ENCODE assay signal across 22 cellular contexts in genomic region chr1:22978299-22978698, GRCh38. TPM values are rescaled to one million over a fixed set of nuclear protein-coding genes. Genes with fewer than 3 reads are reported as not detected.
DNase-seq lines count a peak whose midpoint lies in the region; ATAC-seq and TF ChIP-seq lines count a peak whose summit lies in the region.
"Had no signal": no experiment of that assay in that cellular context is flagged by ENCODE, and none has a peak within 500 bp of the region (broad histone marks: within the 10 kb centered on the region; RNA-seq: fewer than 3 reads in every experiment).

No MANE protein-coding gene starts in this region.

- no peaks in the 10 kb centered on the region for H3K36me3 Mint-ChIP-seq in activated naive CD8-positive, alpha-beta T cell treated with anti-CD3 and anti-CD28 coated beads for 36 hours
- H3K36me3 Mint-ChIP-seq: CD14-positive monocyte had no signal

- no peak overlapping the region for H3K27ac ChIP-seq in HCT116 (ENCODE audit: low read depth, low read length)
- H3K27ac ChIP-seq: left lung, parathyroid adenoma, SK-N-MC had no signal

- no peak overlapping the region for H3K4me3 Mint-ChIP-seq in activated naive CD8-positive, alpha-beta T cell treated with anti-CD3 and anti-CD28 coated beads for 36 hours
- H3K4me3 Mint-ChIP-seq: CD14-positive monocyte had no signal

- H2AFZ ChIP-seq in HCT116 (ENCODE audit: low read depth, low read length, poor library complexity, severe bottlenecking), result no peak overlapping the region
- H2AFZ ChIP-seq: parathyroid adenoma had no signal

- no peak overlapping the region for H3K9ac ChIP-seq in HCT116 (ENCODE audit: low read length)
- H3K9ac ChIP-seq: parathyroid adenoma had no signal

- no peak for TF ChIP-seq POLR2A in HCT116 (IDR thresholded peaks at IDR 0.05; ENCODE audit: borderline replicate concordance, extremely low read depth, insufficient read depth, insufficient read length)

- H3K9me3 ChIP-seq in HCT116 (ENCODE audit: control insufficient read depth in 1 of 2, insufficient read depth in 1 of 2, low read depth in 1 of 2, low read length in 2 of 2), result no peaks in the 10 kb centered on the region
- H3K9me3 ChIP-seq: left lung had no signal

- no peaks in the 10 kb centered on the region for H3K9me2 ChIP-seq in HCT116 (ENCODE audit: insufficient read depth)

- H3K4me3 ChIP-seq in HCT116 (replicated peaks in 1 of 2; ENCODE audit: low read depth in 1 of 2, low read length in 2 of 2) (no peak overlapping the region), epithelial cell of proximal tubule (ENCODE audit: low read depth, low read length) (no peak overlapping the region)
- H3K4me3 ChIP-seq: left lung, SK-N-MC had no signal

- no peaks in the 10 kb centered on the region for H3K27me3 ChIP-seq in HCT116 (ENCODE audit: insufficient read depth, low read length)

- ATAC-seq in HCT116 (no peak), GM21723 (IDR thresholded peaks at IDR 0.05; ENCODE audit: unreplicated experiment) (no peak)
- ATAC-seq: left lung had no signal

- H3K79me2 ChIP-seq in HCT116 (ENCODE audit: insufficient read depth, low read length), result no peaks in the 10 kb centered on the region
- H3K79me2 ChIP-seq: parathyroid adenoma had no signal

- intact Hi-C loops in HCT116 (cut with micrococcal nuclease), result loop anchor here (5.0 to 10.0 kb wide), 2 partner anchors 294 to 427 kb away; no protein-coding TSS in a partner anchor

- peaks cover 31% of the 10 kb centered on the region for H3K27me3 Mint-ChIP-seq in activated naive CD8-positive, alpha-beta T cell treated with anti-CD3 and anti-CD28 coated beads for 36 hours

- RAD21 ChIA-PET in HCT116 (lab: Charles Lee; ENCODE audit: low non-redundant PET in 1 of 2, low total read pairs in 2 of 2, uncharacterized antibody in 2 of 2, unreplicated experiment in 2 of 2), result no interaction called here

- H3K36me3 ChIP-seq in HCT116 (ENCODE audit: control insufficient read depth in 1 of 2, insufficient read depth in 2 of 2, low read length in 2 of 2), result no peaks in the 10 kb centered on the region
- H3K36me3 ChIP-seq: left lung had no signal

- CTCF ChIA-PET in HCT116 (lab: Charles Lee), result interaction anchor here (0.6 to 1.4 kb wide), 3 partner anchors 124 to 562 kb away, joined by 3 to 11 read pairs (median 4); no protein-coding TSS in a partner anchor

- peak overlapping the region; percentile 11; the same call in 1 of the 2 replicates for H3K4me2 ChIP-seq in HCT116 (ENCODE audit: low read length)

- peaks cover 4 to 22% of the 10 kb centered on the region in 2 experiments; a peak in 2 of 4 replicates for H3K4me1 ChIP-seq in HCT116 (ENCODE audit: control insufficient read depth in 1 of 2, insufficient read depth in 2 of 2, low read length in 2 of 2)
- H3K4me1 ChIP-seq: left lung, parathyroid adenoma had no signal

- TF ChIP-seq CTCF in HCT116 (IDR thresholded peaks at IDR 0.05 in 2 of 3, conservative IDR thresholded peaks at IDR 0.05 in 1 of 3; ENCODE audit: borderline replicate concordance in 1 of 3, insufficient read depth in 1 of 3, low read depth in 2 of 3, low read length in 2 of 3) (no peak), epithelial cell of proximal tubule (conservative IDR thresholded peaks at IDR 0.05; ENCODE audit: low read depth, low read length) (no peak)

- POLR2A ChIA-PET in HCT116 (lab: Charles Lee), result no interaction called here

- BruUV-seq in HCT116 (replicated peaks; lab: Mats Ljungman, UMichigan), result no TSS peak

- H4K20me1 ChIP-seq in HCT116 (ENCODE audit: insufficient read depth), result no peaks in the 10 kb centered on the region

- H3K9me3 Mint-ChIP-seq in activated naive CD8-positive, alpha-beta T cell treated with anti-CD3 and anti-CD28 coated beads for 36 hours, result no peaks in the 10 kb centered on the region

- TF ChIP-seq RAD21 in HCT116 (IDR thresholded peaks at IDR 0.05; ENCODE audit: low read depth), result no peak

- DNase-seq in HCT116 (ENCODE audit: low read depth, low spot score) (no peak), RKO (ENCODE audit: low spot score) (peak; percentile 52), epithelial cell of proximal tubule (ENCODE audit: low read depth) (peak; percentile 19), stromal cell of bone marrow (ENCODE audit: low read depth) (peak; percentile 21)
- no peak for DNase-seq in activated naive CD8-positive, alpha-beta T cell treated with anti-CD3 and anti-CD28 coated beads for 36 hours
- no peak for DNase-seq in stimulated activated CD4-positive, alpha-beta T cell treated with anti-CD3 and anti-CD28 coated beads, Interleukin-12 subunit alpha, Interleukin-12 subunit beta, amount 100 ng/mL, for 4 hours
- DNase-seq: activated gamma-delta T cell treated with Interleukin-2 at 50 U/mL for 16 hours, aorta, cortex of kidney, DND-41, erythroblast, hippocampal formation, Kasumi-1, left lung, NCI-H1436 treated with DMSO at 0.1 percent for 48 hours, NCI-H524 had no signal

- H3K27ac Mint-ChIP-seq in activated naive CD8-positive, alpha-beta T cell treated with anti-CD3 and anti-CD28 coated beads for 36 hours, result no peak overlapping the region

- H3K4me1 Mint-ChIP-seq in activated naive CD8-positive, alpha-beta T cell treated with anti-CD3 and anti-CD28 coated beads for 36 hours, result no peaks in the 10 kb centered on the region

TF ChIP-seq in HCT116, 20 proteins besides CTCF, POLR2A, EP300 and RAD21:
- TF ChIP-seq FOSL1 (IDR thresholded peaks at IDR 0.05; ENCODE audit: low read depth) (0 out of 2 replicates have a peak, but pooled peaks have one; percentile 20), SP1 (IDR thresholded peaks at IDR 0.05; ENCODE audit: low read depth) (no peak)

RNA-seq across cellular contexts. Expression of gene LACTBL1, which starts 5.6 kb away (rescaled TPM):
- total RNA-seq in HCT116 (2021; ENCODE audit: unreplicated experiment), result not detected
- not detected in 2 replicates for polyA plus RNA-seq in HCT116 (2012)
- not detected in 2 replicates for total RNA-seq in epithelial cell of proximal tubule
- not detected for total RNA-seq in activated naive CD8-positive, alpha-beta T cell treated with anti-CD3 and anti-CD28 coated beads for 36 hours
- total RNA-seq: aorta, left lung, skeletal muscle tissue had no signal
- polyA plus RNA-seq: aorta, CD14-positive monocyte, thymus had no signal

RNA-seq across cellular contexts. Expression of gene TEX46, which starts 37.4 kb away (rescaled TPM):
- total RNA-seq in HCT116 (2021; ENCODE audit: unreplicated experiment), result 1.0 TPM
- 0.34 TPM in 1 of 2 replicates, not detected in the other for polyA plus RNA-seq in HCT116 (2012)
- not detected in 2 replicates for total RNA-seq in epithelial cell of proximal tubule
- not detected for total RNA-seq in activated naive CD8-positive, alpha-beta T cell treated with anti-CD3 and anti-CD28 coated beads for 36 hours
- total RNA-seq: aorta, left lung, skeletal muscle tissue had no signal
- polyA plus RNA-seq: aorta, CD14-positive monocyte had no signal

RNA-seq across cellular contexts. Expression of gene KDM1A, which starts 41.0 kb away (rescaled TPM):
- total RNA-seq in HCT116 (2021; ENCODE audit: unreplicated experiment) (162 TPM), epithelial cell of proximal tubule (110 and 136 TPM in 2 replicates)
- 87.6 and 117 TPM in 2 replicates for polyA plus RNA-seq in HCT116 (2012)
- 10 to 100 TPM; 79.1 to 81.6 TPM for total RNA-seq in activated naive CD8-positive, alpha-beta T cell treated with anti-CD3 and anti-CD28 coated beads for 36 hours

Comparison
In these comparisons a context has a peak if more than half of its experiments do, and no peak if none do; other contexts are left out.
1. DNase-seq: peak in RKO (single experiment), epithelial cell of proximal tubule (single experiment) and stromal cell of bone marrow (single experiment); none in HCT116 (single experiment), activated naive CD8-positive, alpha-beta T cell treated with anti-CD3 and anti-CD28 coated beads for 36 hours (single experiment) and stimulated activated CD4-positive, alpha-beta T cell treated with anti-CD3 and anti-CD28 coated beads, Interleukin-12 subunit alpha, Interleukin-12 subunit beta, amount 100 ng/mL, for 4 hours (single experiment).